ENCODE assay signal across 13 cellular contexts in genomic region chr9:87872079-87872624, GRCh38. TPM values are rescaled to one million over a fixed set of nuclear protein-coding genes. Genes with fewer than 3 reads are reported as not detected.
A peak's percentile ranks its signal among the peaks of the same experiment; 100 is the strongest.
DNase-seq lines count a peak whose midpoint lies in the region; ATAC-seq and TF ChIP-seq lines count a peak whose summit lies in the region.
"Had no signal": no experiment of that assay in that cellular context is flagged by ENCODE, and none has a peak within 500 bp of the region (broad histone marks: within the 10 kb centered on the region; RNA-seq: fewer than 3 reads in every experiment).

No MANE protein-coding gene starts in this region.

- ATAC-seq in Right ventricle myocardium superior (ENCODE audit: poor library complexity) (no peak), body of pancreas (no peak), gastrocnemius medialis (no peak), GM18511 (IDR thresholded peaks at IDR 0.05; ENCODE audit: unreplicated experiment) (no peak)

- DNase-seq in cardiac muscle cell (ENCODE audit: low read depth in 1 of 2, low spot score in 1 of 2) (peak; percentile 6 to 41), Right ventricle myocardium superior (no peak), body of pancreas (peak in 3 of 4 donors; percentile 38 to 75 (median 46)), mesenteric fat pad (ENCODE audit: low spot score) (peak; percentile 87), NCI-H2196 treated with DMSO at 0.1 percent for 48 hours (lab: John Stamatoyannopoulos, UW; ENCODE audit: unreplicated experiment) (no peak), NCI-H345 (lab: John Stamatoyannopoulos, UW) (no peak), gastrocnemius medialis (no peak)
- DNase-seq: ACHN; left cardiac atrium; stimulated activated CD4-positive, alpha-beta T cell treated with anti-CD3 and anti-CD28 coated beads, Interleukin-15, amount 100 ng/mL, for 24 hours; trophoblast cell had no signal

- H3K27ac ChIP-seq in cardiac muscle cell (no peak overlapping the region), body of pancreas (no peak overlapping the region), gastrocnemius medialis (no peak overlapping the region)

- in situ Hi-C loops in gastrocnemius medialis (cut with MboI; ENCODE audit: low sequenced_read_pairs in 4 of 4) = no loop called here

- H3K4me1 ChIP-seq in cardiac muscle cell (ENCODE audit: low read depth) (peaks cover 8% of the 10 kb centered on the region), body of pancreas (no peaks in the 10 kb centered on the region), gastrocnemius medialis (no peaks in the 10 kb centered on the region)

- intact Hi-C loops in Right ventricle myocardium superior (cut with DNase I) (no loop called here), body of pancreas (cut with DNase I) (no loop called here), gastrocnemius medialis (cut with DNase I; ENCODE audit: low total_unique reads) (no loop called here)

- H3K9me3 ChIP-seq in cardiac muscle cell (ENCODE audit: low read depth) = no peaks in the 10 kb centered on the region
- H3K9me3 ChIP-seq in body of pancreas = no peaks in the 10 kb centered on the region
- H3K9me3 ChIP-seq in gastrocnemius medialis = no peaks in the 10 kb centered on the region

- TF ChIP-seq POLR2A in body of pancreas (IDR thresholded peaks at IDR 0.05) (no peak), gastrocnemius medialis (IDR thresholded peaks at IDR 0.05) (no peak)

- TF ChIP-seq CTCF in cardiac muscle cell (IDR thresholded peaks at IDR 0.05; ENCODE audit: low read depth, low read length) (no peak), body of pancreas (IDR thresholded peaks at IDR 0.05) (no peak), gastrocnemius medialis (IDR thresholded peaks at IDR 0.05 in 4 of 5, conservative IDR thresholded peaks at IDR 0.05 in 1 of 5) (no peak)

- H3K4me3 ChIP-seq in cardiac muscle cell = no peak overlapping the region
- H3K4me3 ChIP-seq in body of pancreas = no peak overlapping the region
- H3K4me3 ChIP-seq in gastrocnemius medialis = no peak overlapping the region

- H3K36me3 ChIP-seq in cardiac muscle cell (no peaks in the 10 kb centered on the region), body of pancreas (replicated peaks in 1 of 2; ENCODE audit: insufficient read depth in 1 of 2, low read depth in 2 of 2) (no peaks in the 10 kb centered on the region), gastrocnemius medialis (no peaks in the 10 kb centered on the region)

- H3K27me3 ChIP-seq in cardiac muscle cell (no peaks in the 10 kb centered on the region), body of pancreas (no peaks in the 10 kb centered on the region), gastrocnemius medialis (no peaks in the 10 kb centered on the region)

- 57 to 95% methylated on average over 2 to 7 of the region's 8 CpGs for WGBS in body of pancreas, 2 donors

RNA-seq across cellular contexts. Expression of gene SPATA31E1, which starts 10.5 kb away (rescaled TPM):
- total RNA-seq in cardiac muscle cell (not detected in 2 replicates), Right ventricle myocardium superior (not detected), body of pancreas (not detected), mesenteric fat pad (not detected), gastrocnemius medialis (not detected)
- polyA plus RNA-seq in cardiac muscle cell = not detected in 2 replicates
- total RNA-seq: left cardiac atrium had no signal
- polyA plus RNA-seq: adipose tissue had no signal

RNA-seq across cellular contexts. Expression of gene SPATA31C1, which starts 45.6 kb away (rescaled TPM):
- total RNA-seq in cardiac muscle cell (not detected in 2 replicates), Right ventricle myocardium superior (not detected), body of pancreas (not detected), mesenteric fat pad (not detected), gastrocnemius medialis (not detected)
- polyA plus RNA-seq in cardiac muscle cell = not detected in 2 replicates
- total RNA-seq: left cardiac atrium had no signal
- polyA plus RNA-seq: adipose tissue had no signal

Comparison
In these comparisons a context has a peak if more than half of its experiments do, and no peak if none do; other contexts are left out.
1. DNase-seq: peak in cardiac muscle cell (2 of 2), body of pancreas (3 of 4) and mesenteric fat pad (single experiment); none in Right ventricle myocardium superior (single experiment), NCI-H2196 treated with DMSO at 0.1 percent for 48 hours (single experiment), NCI-H345 (single experiment) and gastrocnemius medialis (0 of 2).